ENCODE assay signal across 14 cellular contexts in genomic region chr1:245180496-245180895, GRCh38. TPM values are rescaled to one million over a fixed set of nuclear protein-coding genes. Genes with fewer than 3 reads are reported as not detected.
A peak's percentile ranks its signal among the peaks of the same experiment; 100 is the strongest.
DNase-seq lines count a peak whose midpoint lies in the region; ATAC-seq, FAIRE-seq and TF ChIP-seq lines count a peak whose summit lies in the region.
"Had no signal": no experiment of that assay in that cellular context is flagged by ENCODE, and none has a peak within 500 bp of the region (broad histone marks: within the 10 kb centered on the region; RNA-seq: fewer than 3 reads in every experiment).

No MANE protein-coding gene starts in this region.

- H3K27me3 Mint-ChIP-seq in mesothelial cell of epicardium (ENCODE audit: low read depth), result no peaks in the 10 kb centered on the region

- peaks cover 5% of the 10 kb centered on the region for H3K36me3 Mint-ChIP-seq in mesothelial cell of epicardium

- peak overlapping the region; percentile 39 for H3K27ac Mint-ChIP-seq in mesothelial cell of epicardium

- H3K36me3 ChIP-seq in BLaER1 treated with 17β-estradiol and CSF1 and Interleukin-3, amounts not matched to agents 10 nM and 100 nM, result no peaks in the 10 kb centered on the region
- H3K36me3 ChIP-seq in SJCRH30, result peaks cover 1% of the 10 kb centered on the region; the same call in 1 of the 2 replicates
- H3K36me3 ChIP-seq in lower lobe of right lung, result no peaks in the 10 kb centered on the region
- no peaks in the 10 kb centered on the region for H3K36me3 ChIP-seq in kidney (ENCODE audit: control insufficient read depth in 1 of 2, insufficient read depth in 2 of 2, low read length in 2 of 2)
- H3K36me3 ChIP-seq: esophagus squamous epithelium had no signal

- H3K9me3 Mint-ChIP-seq in mesothelial cell of epicardium, result no peaks in the 10 kb centered on the region

- ATAC-seq in GM18861 (IDR thresholded peaks at IDR 0.05; ENCODE audit: unreplicated experiment) (peak; percentile 43), lower lobe of right lung (no peak), HG02973 (IDR thresholded peaks at IDR 0.05; ENCODE audit: unreplicated experiment) (no peak)
- ATAC-seq: psoas muscle had no signal

- no peak overlapping the region for H3K4me3 Mint-ChIP-seq in mesothelial cell of epicardium

- H3K4me3 ChIP-seq in BLaER1 treated with 17β-estradiol and CSF1 and Interleukin-3, amounts not matched to agents 10 nM and 100 nM, result no peak overlapping the region
- H3K4me3 ChIP-seq in SJCRH30, result no peak overlapping the region
- no peak overlapping the region for H3K4me3 ChIP-seq in lower lobe of right lung
- H3K4me3 ChIP-seq in kidney (ENCODE audit: low read length in 2 of 2), result no peak overlapping the region
- H3K4me3 ChIP-seq: esophagus squamous epithelium, psoas muscle had no signal

- FAIRE-seq in kidney (lab: Jason Lieb, UNC), result no peak
- FAIRE-seq: colon had no signal

- H3K9me3 ChIP-seq in BLaER1 treated with 17β-estradiol and CSF1 and Interleukin-3, amounts not matched to agents 10 nM and 100 nM (replicated peaks in 1 of 11), result no peaks in the 10 kb centered on the region
- H3K9me3 ChIP-seq in SJCRH30 (replicated peaks) (no peaks in the 10 kb centered on the region), lower lobe of right lung (no peaks in the 10 kb centered on the region), kidney (ENCODE audit: control insufficient read depth in 1 of 2, low read length in 2 of 2) (no peaks in the 10 kb centered on the region)
- H3K9me3 ChIP-seq: esophagus squamous epithelium, psoas muscle had no signal

- peaks cover 0 to 23% (median 18%) of the 10 kb centered on the region in 10 experiments; a peak in 16 of 20 replicates for H3K4me1 ChIP-seq in BLaER1 treated with 17β-estradiol and CSF1 and Interleukin-3, amounts not matched to agents 10 nM and 100 nM
- H3K4me1 ChIP-seq in SJCRH30 (peaks cover 35% of the 10 kb centered on the region), lower lobe of right lung (no peaks in the 10 kb centered on the region), kidney (ENCODE audit: control insufficient read depth in 1 of 2, insufficient read depth in 1 of 2, low read depth in 1 of 2, low read length in 2 of 2) (peaks cover 0 to 2% of the 10 kb centered on the region in 2 donors)
- H3K4me1 ChIP-seq: esophagus squamous epithelium, psoas muscle had no signal

- peak overlapping the region in 10 of 11 experiments; percentile 3 to 74 (median 62); a peak in 18 of 22 replicates for H3K4me2 ChIP-seq in BLaER1 treated with 17β-estradiol and CSF1 and Interleukin-3, amounts not matched to agents 10 nM and 100 nM

- H3K27ac ChIP-seq in BLaER1 treated with 17β-estradiol and CSF1 and Interleukin-3, amounts not matched to agents 10 nM and 100 nM, result no peak overlapping the region
- H3K27ac ChIP-seq in SJCRH30 (peak overlapping the region; percentile 37), lower lobe of right lung (no peak overlapping the region), kidney (ENCODE audit: low read depth in 2 of 2, low read length in 2 of 2) (no peak overlapping the region)
- H3K27ac ChIP-seq: esophagus squamous epithelium, psoas muscle had no signal

- TF ChIP-seq CTCF in mesothelial cell of epicardium (IDR thresholded peaks at IDR 0.05; ENCODE audit: unreplicated experiment) (no peak), lower lobe of right lung (IDR thresholded peaks at IDR 0.05) (no peak), kidney (IDR thresholded peaks at IDR 0.05; ENCODE audit: borderline replicate concordance, extremely low read depth, insufficient read depth) (no peak)

- H3K27me3 ChIP-seq in BLaER1 treated with 17β-estradiol and CSF1 and Interleukin-3, amounts not matched to agents 10 nM and 100 nM, result no peaks in the 10 kb centered on the region; a peak in 2 of 22 replicates
- H3K27me3 ChIP-seq in SJCRH30, result no peaks in the 10 kb centered on the region
- no peaks in the 10 kb centered on the region for H3K27me3 ChIP-seq in lower lobe of right lung (ENCODE audit: low read depth)
- H3K27me3 ChIP-seq: esophagus squamous epithelium had no signal

- DNase-seq in SJCRH30 (peak; percentile 87 to 91), mesothelial cell of epicardium (ENCODE audit: low spot score in 2 of 2, unreplicated experiment in 2 of 2) (no peak), lower lobe of right lung (no peak), NK-92 (lab: John Stamatoyannopoulos, UW; ENCODE audit: unreplicated experiment) (no peak), kidney (no peak)
- DNase-seq: esophagus squamous epithelium; HCEC 1CT; mesendoderm; psoas muscle; stimulated activated CD4-positive, alpha-beta T cell treated with anti-CD3 and anti-CD28 coated beads, Interleukin-2, amount 100 ng/mL, for 24 hours had no signal

- no peak overlapping the region; a peak in 1 of 22 replicates for H3K9ac ChIP-seq in BLaER1 treated with 17β-estradiol and CSF1 and Interleukin-3, amounts not matched to agents 10 nM and 100 nM
- no peak overlapping the region for H3K9ac ChIP-seq in kidney (ENCODE audit: low read length in 2 of 2)

- intact Hi-C loops in lower lobe of right lung (cut with DNase I), result no loop called here
- intact Hi-C loops in kidney (cut with DNase I), result no loop called here

- H4K20me1 ChIP-seq in BLaER1 treated with 17β-estradiol and CSF1 and Interleukin-3, amounts not matched to agents 10 nM and 100 nM, result no peaks in the 10 kb centered on the region

- peaks cover 35% of the 10 kb centered on the region for H3K4me1 Mint-ChIP-seq in mesothelial cell of epicardium

RNA-seq across cellular contexts. Expression of gene KIF26B, which starts 25.7 kb away (rescaled TPM):
- 14.4 and 14.9 TPM in 2 replicates for total RNA-seq in SJCRH30 (2014; rRNA removed; shearing (Covaris generic))
- total RNA-seq in mesothelial cell of epicardium (63.3 to 69.7 TPM (median 64.9 TPM) in 3 replicates), lower lobe of right lung (1.2 TPM), kidney (10.7 TPM)
- 0.52 TPM for polyA plus RNA-seq in kidney (ENCODE audit: insufficient read depth, low read depth, low replicate concordance)

Comparison
In these comparisons a context has a peak if more than half of its experiments do, and no peak if none do; other contexts are left out.
1. DNase-seq: peak in SJCRH30 (2 of 2); none in mesothelial cell of epicardium (0 of 2), lower lobe of right lung (single experiment), NK-92 (single experiment) and kidney (single experiment).